ENCODE assay signal across 1 cellular context in genomic region chr17:69047368-69048263, GRCh38.
A peak's percentile ranks its signal among the peaks of the same experiment; 100 is the strongest.
TF ChIP-seq lines count a peak whose summit lies in the region.

No MANE protein-coding gene starts in this region.

TF ChIP-seq in HepG2, 621 proteins besides CTCF, POLR2A, EP300 and RAD21 (continued from another document):
- no peak for TF ChIP-seq ZNF816 (CRISPR knock-in tag; IDR thresholded peaks at IDR 0.05; ENCODE audit: borderline replicate concordance)
- TF ChIP-seq MED13 (CRISPR knock-in tag; IDR thresholded peaks at IDR 0.05), result peak; percentile 99
- TF ChIP-seq ZNF850 (CRISPR knock-in tag; conservative IDR thresholded peaks at IDR 0.05), result no peak
- peak; percentile 96 for TF ChIP-seq CEBPG (CRISPR knock-in tag; IDR thresholded peaks at IDR 0.05)
- no peak for TF ChIP-seq ZNF180 (CRISPR knock-in tag; IDR thresholded peaks at IDR 0.05; ENCODE audit: borderline replicate concordance, low read depth)
- peak; percentile 71 for TF ChIP-seq ZNF547 (CRISPR knock-in tag; IDR thresholded peaks at IDR 0.05)
- peak; percentile 80; the same call in 1 of the 2 replicates for TF ChIP-seq ZMYM2 (CRISPR knock-in tag; IDR thresholded peaks at IDR 0.05)
- no peak for TF ChIP-seq ZNF510 (CRISPR knock-in tag; IDR thresholded peaks at IDR 0.05; ENCODE audit: low read depth)
- no peak for TF ChIP-seq TMF1 (CRISPR knock-in tag; IDR thresholded peaks at IDR 0.05; ENCODE audit: low read depth)
- no peak for TF ChIP-seq SOX6 (IDR thresholded peaks at IDR 0.05)
- peak; percentile 100 for TF ChIP-seq SOX6 (CRISPR knock-in tag; IDR thresholded peaks at IDR 0.05)
- peak; percentile 45; the same call in 1 of the 2 replicates for TF ChIP-seq E2F1 (CRISPR knock-in tag; IDR thresholded peaks at IDR 0.05)
- no peak for TF ChIP-seq ZNF383 (CRISPR knock-in tag; IDR thresholded peaks at IDR 0.05; ENCODE audit: borderline replicate concordance)
- TF ChIP-seq ZNF790 (CRISPR knock-in tag; IDR thresholded peaks at IDR 0.05; ENCODE audit: borderline replicate concordance), result no peak
- TF ChIP-seq YEATS4 (CRISPR knock-in tag; IDR thresholded peaks at IDR 0.05; ENCODE audit: borderline replicate concordance), result peak; percentile 71
- TF ChIP-seq MIER2 (CRISPR knock-in tag; IDR thresholded peaks at IDR 0.05), result peak; percentile 81; the same call in 1 of the 2 replicates
- TF ChIP-seq ZNF552 (CRISPR knock-in tag; IDR thresholded peaks at IDR 0.05; ENCODE audit: borderline replicate concordance), result no peak
- TF ChIP-seq ZNF12 (CRISPR knock-in tag; IDR thresholded peaks at IDR 0.05), result peak; percentile 67; the same call in 1 of the 2 replicates
- no peak for TF ChIP-seq PAWR (CRISPR knock-in tag; IDR thresholded peaks at IDR 0.05; ENCODE audit: borderline replicate concordance)
- TF ChIP-seq ATRX (CRISPR knock-in tag; IDR thresholded peaks at IDR 0.05; ENCODE audit: borderline replicate concordance), result no peak
- no peak for TF ChIP-seq MATR3 (CRISPR knock-in tag; IDR thresholded peaks at IDR 0.05)
- TF ChIP-seq RBFOX2 (IDR thresholded peaks at IDR 0.05; ENCODE audit: low read depth, low read length), result peak; percentile 69
- no peak for TF ChIP-seq POLR2G (IDR thresholded peaks at IDR 0.05; ENCODE audit: low read depth, low read length)
- peak; percentile 44 for TF ChIP-seq SKI (IDR thresholded peaks at IDR 0.05; ENCODE audit: partially characterized antibody)
- peak; percentile 89 for TF ChIP-seq GFI1 (CRISPR knock-in tag; IDR thresholded peaks at IDR 0.05; ENCODE audit: borderline replicate concordance)
- TF ChIP-seq ZNF616 (CRISPR knock-in tag; IDR thresholded peaks at IDR 0.05; ENCODE audit: low read depth), result no peak
- no peak for TF ChIP-seq CBX2 (IDR thresholded peaks at IDR 0.05; ENCODE audit: low read depth, low read length)
- no peak for TF ChIP-seq CBX2 (CRISPR knock-in tag; IDR thresholded peaks at IDR 0.05; ENCODE audit: low read depth)
- TF ChIP-seq ZNF317 (CRISPR knock-in tag; IDR thresholded peaks at IDR 0.05), result 0 out of 2 replicates have a peak, but pooled peaks have one; percentile 85
- TF ChIP-seq, protein P1, sequence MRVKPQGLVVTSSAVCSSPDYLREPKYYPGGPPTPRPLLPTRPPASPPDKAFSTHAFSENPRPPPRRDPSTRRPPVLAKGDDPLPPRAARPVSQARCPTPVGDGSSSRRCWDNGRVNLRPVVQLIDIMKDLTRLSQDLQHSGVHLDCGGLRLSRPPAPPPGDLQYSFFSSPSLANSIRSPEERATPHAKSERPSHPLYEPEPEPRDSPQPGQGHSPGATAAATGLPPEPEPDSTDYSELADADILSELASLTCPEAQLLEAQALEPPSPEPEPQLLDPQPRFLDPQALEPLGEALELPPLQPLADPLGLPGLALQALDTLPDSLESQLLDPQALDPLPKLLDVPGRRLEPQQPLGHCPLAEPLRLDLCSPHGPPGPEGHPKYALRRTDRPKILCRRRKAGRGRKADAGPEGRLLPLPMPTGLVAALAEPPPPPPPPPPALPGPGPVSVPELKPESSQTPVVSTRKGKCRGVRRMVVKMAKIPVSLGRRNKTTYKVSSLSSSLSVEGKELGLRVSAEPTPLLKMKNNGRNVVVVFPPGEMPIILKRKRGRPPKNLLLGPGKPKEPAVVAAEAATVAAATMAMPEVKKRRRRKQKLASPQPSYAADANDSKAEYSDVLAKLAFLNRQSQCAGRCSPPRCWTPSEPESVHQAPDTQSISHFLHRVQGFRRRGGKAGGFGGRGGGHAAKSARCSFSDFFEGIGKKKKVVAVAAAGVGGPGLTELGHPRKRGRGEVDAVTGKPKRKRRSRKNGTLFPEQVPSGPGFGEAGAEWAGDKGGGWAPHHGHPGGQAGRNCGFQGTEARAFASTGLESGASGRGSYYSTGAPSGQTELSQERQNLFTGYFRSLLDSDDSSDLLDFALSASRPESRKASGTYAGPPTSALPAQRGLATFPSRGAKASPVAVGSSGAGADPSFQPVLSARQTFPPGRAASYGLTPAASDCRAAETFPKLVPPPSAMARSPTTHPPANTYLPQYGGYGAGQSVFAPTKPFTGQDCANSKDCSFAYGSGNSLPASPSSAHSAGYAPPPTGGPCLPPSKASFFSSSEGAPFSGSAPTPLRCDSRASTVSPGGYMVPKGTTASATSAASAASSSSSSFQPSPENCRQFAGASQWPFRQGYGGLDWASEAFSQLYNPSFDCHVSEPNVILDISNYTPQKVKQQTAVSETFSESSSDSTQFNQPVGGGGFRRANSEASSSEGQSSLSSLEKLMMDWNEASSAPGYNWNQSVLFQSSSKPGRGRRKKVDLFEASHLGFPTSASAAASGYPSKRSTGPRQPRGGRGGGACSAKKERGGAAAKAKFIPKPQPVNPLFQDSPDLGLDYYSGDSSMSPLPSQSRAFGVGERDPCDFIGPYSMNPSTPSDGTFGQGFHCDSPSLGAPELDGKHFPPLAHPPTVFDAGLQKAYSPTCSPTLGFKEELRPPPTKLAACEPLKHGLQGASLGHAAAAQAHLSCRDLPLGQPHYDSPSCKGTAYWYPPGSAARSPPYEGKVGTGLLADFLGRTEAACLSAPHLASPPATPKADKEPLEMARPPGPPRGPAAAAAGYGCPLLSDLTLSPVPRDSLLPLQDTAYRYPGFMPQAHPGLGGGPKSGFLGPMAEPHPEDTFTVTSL (CRISPR knock-in tag; IDR thresholded peaks at IDR 0.05; ENCODE audit: borderline replicate concordance), result peak; percentile 99
- TF ChIP-seq FOXC1 (CRISPR knock-in tag; IDR thresholded peaks at IDR 0.05; ENCODE audit: borderline replicate concordance), result 0 out of 2 replicates have a peak, but pooled peaks have one; percentile 12
- no peak for TF ChIP-seq ZBTB39 (CRISPR knock-in tag; IDR thresholded peaks at IDR 0.05)
- TF ChIP-seq ZNF841 (CRISPR knock-in tag; IDR thresholded peaks at IDR 0.05; ENCODE audit: borderline replicate concordance), result 0 out of 2 replicates have a peak, but pooled peaks have one; percentile 18
- TF ChIP-seq SYNCRIP (IDR thresholded peaks at IDR 0.05; ENCODE audit: insufficient read depth, low read depth, low read length), result no peak
- no peak for TF ChIP-seq CREB1 (IDR thresholded peaks at IDR 0.05)
- peak; percentile 48; the same call in 1 of the 2 replicates for TF ChIP-seq CREB1 (CRISPR knock-in tag; IDR thresholded peaks at IDR 0.05)
- no peak for TF ChIP-seq RFX5 (IDR thresholded peaks at IDR 0.05; ENCODE audit: low read depth, low read length)
- peak; percentile 76 for TF ChIP-seq TCF7L2 (IDR thresholded peaks at IDR 0.05; ENCODE audit: low read depth, low read length)
- TF ChIP-seq HDAC2 (CRISPR knock-in tag; IDR thresholded peaks at IDR 0.05), result peak; percentile 91
- no peak for TF ChIP-seq PHF20 (CRISPR knock-in tag; IDR thresholded peaks at IDR 0.05)
- TF ChIP-seq ASH2L (IDR thresholded peaks at IDR 0.05; ENCODE audit: insufficient read length, low read depth, low read length), result peak; percentile 93
- TF ChIP-seq ZNF251 (CRISPR knock-in tag; IDR thresholded peaks at IDR 0.05), result no peak
- no peak for TF ChIP-seq ZNF563 (CRISPR knock-in tag; IDR thresholded peaks at IDR 0.05)
- TF ChIP-seq ZNF382 (CRISPR knock-in tag; IDR thresholded peaks at IDR 0.05; ENCODE audit: borderline replicate concordance), result no peak
- TF ChIP-seq, protein P2, sequence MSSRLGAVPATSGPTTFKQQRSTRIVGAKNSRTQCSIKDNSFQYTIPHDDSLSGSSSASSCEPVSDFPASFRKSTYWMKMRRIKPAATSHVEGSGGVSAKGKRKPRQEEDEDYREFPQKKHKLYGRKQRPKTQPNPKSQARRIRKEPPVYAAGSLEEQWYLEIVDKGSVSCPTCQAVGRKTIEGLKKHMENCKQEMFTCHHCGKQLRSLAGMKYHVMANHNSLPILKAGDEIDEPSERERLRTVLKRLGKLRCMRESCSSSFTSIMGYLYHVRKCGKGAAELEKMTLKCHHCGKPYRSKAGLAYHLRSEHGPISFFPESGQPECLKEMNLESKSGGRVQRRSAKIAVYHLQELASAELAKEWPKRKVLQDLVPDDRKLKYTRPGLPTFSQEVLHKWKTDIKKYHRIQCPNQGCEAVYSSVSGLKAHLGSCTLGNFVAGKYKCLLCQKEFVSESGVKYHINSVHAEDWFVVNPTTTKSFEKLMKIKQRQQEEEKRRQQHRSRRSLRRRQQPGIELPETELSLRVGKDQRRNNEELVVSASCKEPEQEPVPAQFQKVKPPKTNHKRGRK (CRISPR knock-in tag; IDR thresholded peaks at IDR 0.05), result no peak
- TF ChIP-seq ZNF644 (CRISPR knock-in tag; IDR thresholded peaks at IDR 0.05; ENCODE audit: low read depth), result peak; percentile 47; the same call in 1 of the 2 replicates
